ENCODE assay signal across 8 cellular contexts in genomic region chr4:118682928-118683327, GRCh38. TPM values are rescaled to one million over a fixed set of nuclear protein-coding genes. Genes with fewer than 3 reads are reported as not detected.
DNase-seq lines count a peak whose midpoint lies in the region; ATAC-seq lines count a peak whose summit lies in the region.

No MANE protein-coding gene starts in this region.

- H4K91ac ChIP-seq in mesenchymal stem cell (ENCODE audit: low read length), result no peak overlapping the region

- no peak overlapping the region for H3K4me2 ChIP-seq in mesenchymal stem cell (ENCODE audit: low read length, poor library complexity, severe bottlenecking)

- H2BK12ac ChIP-seq in mesenchymal stem cell (ENCODE audit: low read length in 2 of 2), result no peak overlapping the region

- H2BK120ac ChIP-seq in mesenchymal stem cell (ENCODE audit: low read depth, low read length), result no peak overlapping the region

- H3K18ac ChIP-seq in mesenchymal stem cell (ENCODE audit: low read depth in 1 of 2, low read length in 2 of 2), result no peak overlapping the region

- intact Hi-C loops in right cardiac atrium (cut with DNase I), result no loop called here

- no peaks in the 10 kb centered on the region for H3K4me1 ChIP-seq in mesenchymal stem cell (ENCODE audit: control insufficient read depth, insufficient read depth, low read depth, low read length)
- no peaks in the 10 kb centered on the region for H3K4me1 ChIP-seq in right cardiac atrium (ENCODE audit: control insufficient read depth, insufficient read depth, low read length)

- no peak overlapping the region for H2BK5ac ChIP-seq in mesenchymal stem cell (ENCODE audit: low read depth, low read length, poor library complexity, severe bottlenecking)

- no peak overlapping the region for H2AFZ ChIP-seq in mesenchymal stem cell (ENCODE audit: low read depth, low read length)

- H3K27ac ChIP-seq in mesenchymal stem cell (ENCODE audit: low read length, poor library complexity, severe bottlenecking) (no peak overlapping the region), right cardiac atrium (ENCODE audit: low read length) (no peak overlapping the region)

- peaks cover under 1 to 1% of the 10 kb centered on the region in 2 experiments for H3K36me3 ChIP-seq in mesenchymal stem cell (ENCODE audit: control insufficient read depth in 1 of 2, insufficient read depth in 2 of 2, low read depth in 1 of 2, low read length in 2 of 2)

- H3K79me1 ChIP-seq in mesenchymal stem cell (replicated peaks; ENCODE audit: low read length, poor library complexity, severe bottlenecking), result peaks cover 1% of the 10 kb centered on the region

- no peak overlapping the region for H2AK5ac ChIP-seq in mesenchymal stem cell (ENCODE audit: low read length, severe bottlenecking)

- no CpG with 5 or more reads among the region's 1 CpG for WGBS in mesenchymal stem cell
- 40% methylated on average over 1 of the region's 1 CpG for WGBS in right cardiac atrium

- no peak overlapping the region for H3K4me3 ChIP-seq in mesenchymal stem cell (ENCODE audit: insufficient read depth in 1 of 2, low read depth in 1 of 2, low read length in 2 of 2)
- H3K4me3 ChIP-seq in right cardiac atrium (ENCODE audit: low read length), result no peak overlapping the region

- ATAC-seq in right cardiac atrium, result no peak

- H3K27me3 ChIP-seq in mesenchymal stem cell (ENCODE audit: control insufficient read depth in 1 of 2, insufficient read depth in 1 of 2, low read length in 2 of 2) (no peaks in the 10 kb centered on the region), right cardiac atrium (ENCODE audit: control insufficient read depth, insufficient read depth) (no peaks in the 10 kb centered on the region)

- DNase-seq in D341Med (ENCODE audit: low spot score) (peak; percentile 48), LoVo (ENCODE audit: low spot score) (peak; percentile 25), astrocyte of the hippocampus (ENCODE audit: low read depth, low spot score) (peak; percentile 14), mesenchymal stem cell (peak; percentile 31), GM19238 (ENCODE audit: insufficient read length, low spot score) (no peak), cerebellar nuclear complex (lab: John Stamatoyannopoulos, UW) (no peak), right cardiac atrium (no peak)
- DNase-seq in activated CD4-positive, alpha-beta T cell treated with anti-CD3 and anti-CD28 coated beads for 1 hour, result no peak

- H3K9ac ChIP-seq in mesenchymal stem cell (ENCODE audit: low read length), result peak overlapping the region; percentile 33

- H4K8ac ChIP-seq in mesenchymal stem cell (ENCODE audit: low read length), result no peak overlapping the region

- H3K9me3 ChIP-seq in mesenchymal stem cell (ENCODE audit: control insufficient read depth, low read length), result no peaks in the 10 kb centered on the region
- no peaks in the 10 kb centered on the region for H3K9me3 ChIP-seq in right cardiac atrium (ENCODE audit: control insufficient read depth, low read length)

- no peak overlapping the region for H2BK15ac ChIP-seq in mesenchymal stem cell (ENCODE audit: low read depth, poor library complexity, severe bottlenecking)

- H3K14ac ChIP-seq in mesenchymal stem cell (ENCODE audit: low read length in 2 of 2), result no peak overlapping the region

- H3K23ac ChIP-seq in mesenchymal stem cell (ENCODE audit: low read length in 2 of 2), result no peak overlapping the region

- no peak overlapping the region for H3K4ac ChIP-seq in mesenchymal stem cell (ENCODE audit: low read depth in 1 of 2, low read length in 2 of 2)

RNA-seq across cellular contexts. Expression of gene METTL14, which starts 2.3 kb away (rescaled TPM):
- polyA plus RNA-seq in mesenchymal stem cell (2013, experiment 1 of 2), result 15.1 TPM
- 18.2 TPM for polyA plus RNA-seq in mesenchymal stem cell (2013, experiment 2 of 2)
- total RNA-seq in right cardiac atrium, result 10 to 100 TPM; 31.7 to 38.9 (median 34.5) TPM
- polyA plus RNA-seq in right cardiac atrium, result 5.9 TPM

Comparison
In these comparisons a context has a peak if more than half of its experiments do, and no peak if none do; other contexts are left out.
1. DNase-seq: peak in D341Med (single experiment), LoVo (single experiment), astrocyte of the hippocampus (single experiment) and mesenchymal stem cell (single experiment); none in GM19238 (single experiment), cerebellar nuclear complex (0 of 2), right cardiac atrium (0 of 3) and activated CD4-positive, alpha-beta T cell treated with anti-CD3 and anti-CD28 coated beads for 1 hour (single experiment).